In the genomic region with DNA sequence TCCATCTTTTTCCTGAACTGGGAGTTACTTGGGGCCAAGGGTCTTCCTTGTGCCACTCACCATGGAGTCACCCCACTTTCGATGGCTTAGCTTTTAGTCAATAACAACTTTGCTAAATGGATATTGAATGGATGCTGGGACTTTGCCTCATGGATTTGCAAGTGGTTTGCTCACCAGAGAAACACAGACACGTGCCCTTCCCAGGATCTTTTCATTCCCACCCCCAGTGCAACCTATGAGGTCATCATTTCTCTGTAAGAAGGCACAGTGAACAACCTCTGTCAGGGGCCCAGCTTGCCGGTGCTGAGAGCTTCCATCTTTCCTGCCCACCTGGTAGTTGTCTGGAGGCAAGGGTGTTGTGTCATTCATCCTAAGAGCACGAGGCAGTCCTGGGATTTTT, we compare ENCODE assay signal across 1 cellular context.
TF ChIP-seq lines count a peak whose summit lies in the region.

No MANE protein-coding gene starts in this region.

TF ChIP-seq in HEK293, 187 proteins besides CTCF, POLR2A, EP300 and RAD21 (continued from another document):
- TF ChIP-seq GLIS1 (tag by site-specific recombination; IDR thresholded peaks at IDR 0.05) (peak; percentile 61; the same call in 1 of the 2 replicates), ZNF600 (tag by site-specific recombination; IDR thresholded peaks at IDR 0.05) (no peak), ZNF157 (tag by site-specific recombination; IDR thresholded peaks at IDR 0.05) (no peak), ZNF221 (tag by site-specific recombination; IDR thresholded peaks at IDR 0.05; ENCODE audit: borderline replicate concordance) (no peak), ZNF155 (tag by site-specific recombination; IDR thresholded peaks at IDR 0.05) (no peak), ZSCAN23 (tag by site-specific recombination; IDR thresholded peaks at IDR 0.05) (no peak), ZXDB (tag by site-specific recombination; IDR thresholded peaks at IDR 0.05) (no peak), KLF7 (tag by site-specific recombination; IDR thresholded peaks at IDR 0.05; ENCODE audit: borderline replicate concordance) (no peak), ZNF174 (tag by site-specific recombination; IDR thresholded peaks at IDR 0.05) (no peak), GFI1B (tag by site-specific recombination; IDR thresholded peaks at IDR 0.05) (no peak)
- TF ChIP-seq, protein P1, sequence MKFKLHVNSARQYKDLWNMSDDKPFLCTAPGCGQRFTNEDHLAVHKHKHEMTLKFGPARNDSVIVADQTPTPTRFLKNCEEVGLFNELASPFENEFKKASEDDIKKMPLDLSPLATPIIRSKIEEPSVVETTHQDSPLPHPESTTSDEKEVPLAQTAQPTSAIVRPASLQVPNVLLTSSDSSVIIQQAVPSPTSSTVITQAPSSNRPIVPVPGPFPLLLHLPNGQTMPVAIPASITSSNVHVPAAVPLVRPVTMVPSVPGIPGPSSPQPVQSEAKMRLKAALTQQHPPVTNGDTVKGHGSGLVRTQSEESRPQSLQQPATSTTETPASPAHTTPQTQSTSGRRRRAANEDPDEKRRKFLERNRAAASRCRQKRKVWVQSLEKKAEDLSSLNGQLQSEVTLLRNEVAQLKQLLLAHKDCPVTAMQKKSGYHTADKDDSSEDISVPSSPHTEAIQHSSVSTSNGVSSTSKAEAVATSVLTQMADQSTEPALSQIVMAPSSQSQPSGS (tag by site-specific recombination; IDR thresholded peaks at IDR 0.05; ENCODE audit: low read depth): peak; percentile 88
- TF ChIP-seq, protein P2, sequence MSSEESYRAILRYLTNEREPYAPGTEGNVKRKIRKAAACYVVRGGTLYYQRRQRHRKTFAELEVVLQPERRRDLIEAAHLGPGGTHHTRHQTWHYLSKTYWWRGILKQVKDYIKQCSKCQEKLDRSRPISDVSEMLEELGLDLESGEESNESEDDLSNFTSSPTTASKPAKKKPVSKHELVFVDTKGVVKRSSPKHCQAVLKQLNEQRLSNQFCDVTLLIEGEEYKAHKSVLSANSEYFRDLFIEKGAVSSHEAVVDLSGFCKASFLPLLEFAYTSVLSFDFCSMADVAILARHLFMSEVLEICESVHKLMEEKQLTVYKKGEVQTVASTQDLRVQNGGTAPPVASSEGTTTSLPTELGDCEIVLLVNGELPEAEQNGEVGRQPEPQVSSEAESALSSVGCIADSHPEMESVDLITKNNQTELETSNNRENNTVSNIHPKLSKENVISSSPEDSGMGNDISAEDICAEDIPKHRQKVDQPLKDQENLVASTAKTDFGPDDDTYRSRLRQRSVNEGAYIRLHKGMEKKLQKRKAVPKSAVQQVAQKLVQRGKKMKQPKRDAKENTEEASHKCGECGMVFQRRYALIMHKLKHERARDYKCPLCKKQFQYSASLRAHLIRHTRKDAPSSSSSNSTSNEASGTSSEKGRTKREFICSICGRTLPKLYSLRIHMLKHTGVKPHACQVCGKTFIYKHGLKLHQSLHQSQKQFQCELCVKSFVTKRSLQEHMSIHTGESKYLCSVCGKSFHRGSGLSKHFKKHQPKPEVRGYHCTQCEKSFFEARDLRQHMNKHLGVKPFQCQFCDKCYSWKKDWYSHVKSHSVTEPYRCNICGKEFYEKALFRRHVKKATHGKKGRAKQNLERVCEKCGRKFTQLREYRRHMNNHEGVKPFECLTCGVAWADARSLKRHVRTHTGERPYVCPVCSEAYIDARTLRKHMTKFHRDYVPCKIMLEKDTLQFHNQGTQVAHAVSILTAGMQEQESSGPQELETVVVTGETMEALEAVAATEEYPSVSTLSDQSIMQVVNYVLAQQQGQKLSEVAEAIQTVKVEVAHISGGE (tag by site-specific recombination; conservative IDR thresholded peaks at IDR 0.05; ENCODE audit: low read depth): no peak
TF ChIP-seq in HEK293: peak in this region for 4.
